Comparison of ENCODE assay signal across 9 cellular contexts in the genomic region with DNA sequence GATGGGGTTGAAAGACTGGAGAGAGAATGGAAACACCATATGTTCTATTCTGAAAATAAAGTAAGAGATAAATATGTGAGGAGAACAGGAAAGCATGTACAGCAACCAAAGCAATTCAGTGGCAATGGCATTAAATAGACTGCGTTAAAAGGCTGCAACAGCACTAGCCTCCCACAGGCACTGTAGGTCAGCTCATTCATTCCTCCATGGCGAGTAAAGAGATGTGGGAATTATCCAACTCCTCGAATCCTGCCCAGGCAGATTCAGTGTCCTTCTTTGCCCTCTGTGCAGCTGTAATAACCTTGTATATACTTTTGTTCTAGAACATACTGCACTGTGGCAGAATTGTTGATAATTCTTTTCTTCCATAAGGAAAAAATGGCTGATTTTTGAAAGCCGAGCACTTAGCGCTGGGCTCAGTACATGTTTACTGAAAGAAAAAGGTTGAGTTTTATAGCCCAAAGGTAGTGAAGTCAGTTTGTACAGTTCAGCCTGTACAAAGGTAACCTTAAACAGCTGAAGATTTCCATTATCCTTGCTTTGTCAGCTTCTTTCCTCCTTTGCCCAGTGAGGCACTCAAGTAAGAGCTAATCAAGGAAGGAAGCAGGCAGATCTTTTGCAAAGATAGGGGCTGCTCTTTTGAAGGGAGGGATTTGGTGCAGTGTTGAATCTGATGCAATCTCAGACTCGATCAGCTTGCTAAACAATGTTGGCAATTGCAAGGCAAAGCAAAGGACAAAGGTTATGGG. TPM values are rescaled to one million over a fixed set of nuclear protein-coding genes. Genes with fewer than 3 reads are reported as not detected.
A peak's percentile ranks its signal among the peaks of the same experiment; 100 is the strongest.
DNase-seq lines count a peak whose midpoint lies in the region; ATAC-seq, FAIRE-seq and TF ChIP-seq lines count a peak whose summit lies in the region.
"Had no signal": no experiment of that assay in that cellular context is flagged by ENCODE, and none has a peak within 500 bp of the region (broad histone marks: within the 10 kb centered on the region; RNA-seq: fewer than 3 reads in every experiment).

No MANE protein-coding gene starts in this region.

- POLR2A ChIA-PET in A673 (lab: Charles Lee; ENCODE audit: low non-redundant PET) = no interaction called here
- POLR2A ChIA-PET in IMR-90 (lab: Charles Lee; ENCODE audit: unreplicated experiment) = interaction anchor here (0.5 kb wide), 1 partner anchor 25 kb away, joined by 3 read pairs; no protein-coding TSS in a partner anchor

- H4K8ac ChIP-seq in IMR-90 (ENCODE audit: low read depth in 2 of 2, low read length in 2 of 2) = peak overlapping the region in 1 of 2 experiments; percentile 68; a peak in 2 of 4 replicates

- peaks cover 80% of the 10 kb centered on the region for H3K79me2 ChIP-seq in keratinocyte (ENCODE audit: control insufficient read depth, insufficient read depth, low read length)

- H3K9me1 ChIP-seq in IMR-90 (ENCODE audit: insufficient read depth, low read length) (peaks cover 19% of the 10 kb centered on the region), keratinocyte (ENCODE audit: control insufficient read depth, extremely low read depth, insufficient read depth, low read length) (no peaks in the 10 kb centered on the region)

- H3K9me3 ChIP-seq in A673 (ENCODE audit: low read depth, low read length, poor library complexity, severe bottlenecking) (no peaks in the 10 kb centered on the region), IMR-90 (ENCODE audit: control insufficient read depth, insufficient read depth, low read length) (no peaks in the 10 kb centered on the region), keratinocyte (ENCODE audit: control insufficient read depth, low read depth, low read length) (no peaks in the 10 kb centered on the region), BE2C (no peaks in the 10 kb centered on the region)

- peak overlapping the region; percentile 74 for H4K5ac ChIP-seq in IMR-90 (ENCODE audit: low read depth, low read length)

- no peak for FAIRE-seq in keratinocyte (lab: Jason Lieb, UNC)

- TF ChIP-seq CTCF in A673 (conservative IDR thresholded peaks at IDR 0.05; ENCODE audit: low read depth, low read length) = no peak
- no peak for TF ChIP-seq CTCF in IMR-90 (conservative IDR thresholded peaks at IDR 0.05; ENCODE audit: low read depth, low read length)
- TF ChIP-seq CTCF in keratinocyte (optimal IDR thresholded peaks at IDR 0.05 in 1 of 3, IDR thresholded peaks at IDR 0.05 in 1 of 3, conservative IDR thresholded peaks at IDR 0.05 in 1 of 3; ENCODE audit: extremely low read depth in 1 of 3, insufficient read depth in 2 of 3, low read length in 3 of 3) = no peak
- TF ChIP-seq CTCF in BE2C (IDR thresholded peaks at IDR 0.05; ENCODE audit: low read depth, low read length) = no peak

- H2AK9ac ChIP-seq in IMR-90 (replicated peaks; ENCODE audit: low read depth, low read length, poor library complexity) = peak overlapping the region; percentile 28

- peak overlapping the region; percentile 74 for H3K14ac ChIP-seq in IMR-90 (replicated peaks; ENCODE audit: low read depth, low read length)

- H3K23ac ChIP-seq in IMR-90 (ENCODE audit: low read depth, low read length) = peak overlapping the region; percentile 92

- BruUV-seq in A673 (replicated peaks; lab: Mats Ljungman, UMichigan) (no TSS peak), IMR-90 (replicated peaks; lab: Mats Ljungman, UMichigan) (no TSS peak)

- no peaks in the 10 kb centered on the region for H3K36me3 ChIP-seq in A673 (ENCODE audit: insufficient read depth, low read length, poor library complexity, severe bottlenecking)
- no peaks in the 10 kb centered on the region for H3K36me3 ChIP-seq in IMR-90 (ENCODE audit: control insufficient read depth, insufficient read depth, low read length)
- peaks cover 0 to 3% of the 10 kb centered on the region in 2 experiments for H3K36me3 ChIP-seq in keratinocyte (ENCODE audit: control insufficient read depth in 2 of 2, extremely low read depth in 1 of 2, insufficient read depth in 2 of 2, low read length in 2 of 2)
- no peaks in the 10 kb centered on the region; the same call in 1 of the 2 replicates for H3K36me3 ChIP-seq in BE2C

- H3K4me1 ChIP-seq in A673 (ENCODE audit: insufficient read depth, low read length, poor library complexity, severe bottlenecking) = peaks cover 67% of the 10 kb centered on the region
- peaks cover 10% of the 10 kb centered on the region for H3K4me1 ChIP-seq in IMR-90 (ENCODE audit: control insufficient read depth, insufficient read depth, low read length)
- H3K4me1 ChIP-seq in keratinocyte (ENCODE audit: control insufficient read depth, extremely low read depth, insufficient read depth, low read length) = peaks cover 11% of the 10 kb centered on the region
- peaks cover 7% of the 10 kb centered on the region for H3K4me1 ChIP-seq in BE2C

- no peak; the same call in 1 of the 2 replicates for TF ChIP-seq RAD21 in IMR-90 (IDR thresholded peaks at IDR 0.05; ENCODE audit: low read length)

- in situ Hi-C loops in IMR-90 (cut with MboI; ENCODE audit: low sequenced_read_pairs) = no loop called here

- peak overlapping the region; percentile 13; the same call in 1 of the 2 replicates for H3K56ac ChIP-seq in IMR-90 (ENCODE audit: extremely low read depth, insufficient read depth, low read length)

- H3K4ac ChIP-seq in IMR-90 (ENCODE audit: low read depth, low read length) = peak overlapping the region; percentile 84

- no peak overlapping the region for H2AFZ ChIP-seq in IMR-90 (replicated peaks; ENCODE audit: low read length, poor library complexity)
- H2AFZ ChIP-seq in keratinocyte (ENCODE audit: control insufficient read depth, low read length) = no peak overlapping the region

- CTCF ChIA-PET in A673 (lab: Charles Lee) (no interaction called here), IMR-90 (lab: Yijun Ruan, JAX) (interaction anchor here (0.6 to 1.7 kb wide), 5 partner anchors 9 to 153 kb away, joined by 3 to 7 read pairs (median 3); no protein-coding TSS in a partner anchor)

- intact Hi-C loops in A673 (cut with micrococcal nuclease; ENCODE audit: unreplicated experiment) (loop anchor here (2.0 kb wide), 1 partner anchor 43 kb away; a partner anchor contains a TSS), IMR-90 (cut with micrococcal nuclease) (no loop called here)

- H3K18ac ChIP-seq in IMR-90 (ENCODE audit: low read depth, low read length) = peak overlapping the region; percentile 84

- ATAC-seq in IMR-90 (ENCODE audit: low read depth) (peak; percentile 89), HG03520 (IDR thresholded peaks at IDR 0.05; ENCODE audit: unreplicated experiment) (no peak), GM19351 (IDR thresholded peaks at IDR 0.05; ENCODE audit: unreplicated experiment) (no peak)

- peak overlapping the region; percentile 89 for H2BK120ac ChIP-seq in IMR-90 (ENCODE audit: low read depth, low read length)

- DNase-seq in A673 (ENCODE audit: low spot score) (peak; percentile 79), IMR-90 (peak; percentile 84), astrocyte of the hippocampus (ENCODE audit: low read depth, low spot score) (peak; percentile 18), keratinocyte (ENCODE audit: low read depth, low spot score) (no peak), BE2C (no peak)
- DNase-seq in stimulated activated CD4-positive, alpha-beta T cell treated with anti-CD3 and anti-CD28 coated beads, Interleukin-2, amount 100 ng/mL, for 24 hours = no peak
- DNase-seq: activated B cell treated with CpG ODN at 0.5 μM for 24 hours had no signal

- WGBS in IMR-90 (ENCODE audit: extremely low coverage in 2 of 2, insufficient read length in 1 of 2), 2 experiments = 60% methylated on average over 1 of the region's 6 CpGs; no CpG with 5 or more reads in 1 of the 2 experiments

- H3K27me3 ChIP-seq in A673 (replicated peaks; ENCODE audit: insufficient read depth, low read depth, low read length, poor library complexity) = no peaks in the 10 kb centered on the region
- no peaks in the 10 kb centered on the region for H3K27me3 ChIP-seq in IMR-90 (ENCODE audit: control insufficient read depth, insufficient read depth, low read length)
- no peaks in the 10 kb centered on the region for H3K27me3 ChIP-seq in keratinocyte (ENCODE audit: control insufficient read depth, extremely low read depth, insufficient read depth, low read length)
- H3K27me3 ChIP-seq in BE2C = no peaks in the 10 kb centered on the region

- H2BK5ac ChIP-seq in IMR-90 (ENCODE audit: low read depth, low read length, poor library complexity, severe bottlenecking) = peak overlapping the region; percentile 77

- H3K27ac ChIP-seq in A673 (ENCODE audit: low read depth, low read length, poor library complexity, severe bottlenecking) = peak overlapping the region; percentile 73
- H3K27ac ChIP-seq in IMR-90 (ENCODE audit: insufficient read depth, low read length) = peak overlapping the region; percentile 70; the same call in 1 of the 2 replicates
- H3K27ac ChIP-seq in keratinocyte (ENCODE audit: control insufficient read depth, insufficient read depth, low read length) = no peak overlapping the region

- peak overlapping the region; percentile 28; the same call in 1 of the 2 replicates for H3K9ac ChIP-seq in IMR-90 (ENCODE audit: low read depth, low read length)
- no peak overlapping the region for H3K9ac ChIP-seq in keratinocyte (ENCODE audit: control insufficient read depth, extremely low read depth, insufficient read depth, low read length)

- H4K91ac ChIP-seq in IMR-90 (ENCODE audit: insufficient read depth, low read depth, low read length) = peak overlapping the region; percentile 64

- no peaks in the 10 kb centered on the region; the same call in 1 of the 2 replicates for H4K20me1 ChIP-seq in IMR-90 (ENCODE audit: insufficient read depth, low read length)
- H4K20me1 ChIP-seq in keratinocyte (ENCODE audit: control insufficient read depth, extremely low read depth, insufficient read depth, low read length) = no peaks in the 10 kb centered on the region

- H3K4me3 ChIP-seq in A673 (ENCODE audit: low read depth, low read length, poor library complexity, severe bottlenecking) (no peak overlapping the region), IMR-90 (ENCODE audit: insufficient read depth, low read depth, low read length) (no peak overlapping the region), keratinocyte (ENCODE audit: control insufficient read depth in 2 of 3, extremely low read depth in 1 of 3, insufficient read depth in 2 of 3, low read depth in 1 of 3, low read length in 3 of 3) (no peak overlapping the region), BE2C (ENCODE audit: low read depth, low read length) (no peak overlapping the region)

- peak overlapping the region; percentile 55 for H2BK20ac ChIP-seq in IMR-90 (ENCODE audit: low read depth, low read length)

- peak overlapping the region; percentile 37; the same call in 1 of the 3 replicates for H2BK15ac ChIP-seq in IMR-90 (ENCODE audit: low read depth, low read length)

- H3K79me1 ChIP-seq in IMR-90 (ENCODE audit: low read depth in 1 of 2, low read length in 2 of 2) = peaks cover 40 to 73% of the 10 kb centered on the region in 2 experiments

- TF ChIP-seq POLR2A in IMR-90 (IDR thresholded peaks at IDR 0.05; ENCODE audit: low read depth, low read length) = no peak

- H2AK5ac ChIP-seq in IMR-90 (ENCODE audit: low read depth, low read length) = peak overlapping the region; percentile 32; the same call in 1 of the 2 replicates

- dilution Hi-C loops in IMR-90 (cut with HindIII; ENCODE audit: low sequenced_read_pairs, unreplicated experiment) = no loop called here
- dilution Hi-C loops in keratinocyte (cut with MboI; ENCODE audit: extremely low pct_ligation_motif_present, low sequenced_read_pairs) = no loop called here

- peak overlapping the region; percentile 57 for H3K4me2 ChIP-seq in IMR-90 (ENCODE audit: low read depth, low read length)
- H3K4me2 ChIP-seq in keratinocyte (ENCODE audit: control insufficient read depth, extremely low read depth, insufficient read depth, low read depth, low read length) = peak overlapping the region; percentile 4

RNA-seq across cellular contexts. Expression of a gene that starts 44.0 kb away (rescaled TPM):
- total RNA-seq in A673 (2021) (59.3 TPM in 2 replicates), IMR-90 (2012; rRNA removed) (41.0 and 46.7 TPM in 2 replicates)
- polyA plus RNA-seq in IMR-90 (2012; rRNA removed) (18.1 and 21.6 TPM in 2 replicates), keratinocyte (55.4 to 64.3 TPM (median 62.4 TPM) in 3 replicates)
- 6.1 and 6.7 TPM in 2 replicates for polyA plus RNA-seq in IMR-90 (2012; cell fraction: cytosol; rRNA removed)
- 2.8 and 17.3 TPM in 2 replicates for polyA plus RNA-seq in IMR-90 (2012; cell fraction: nucleus; rRNA removed; ENCODE audit: low replicate concordance)
- 8.8 TPM for polyA plus RNA-seq in keratinocyte (2011; ENCODE audit: low read depth)
- polyA plus RNA-seq in keratinocyte (2011; cell fraction: cytosol; rRNA removed) = 33.1 and 59.0 TPM in 2 replicates
- polyA plus RNA-seq in keratinocyte (2011; cell fraction: nucleus; rRNA removed) = 74.5 and 85.6 TPM in 2 replicates
- 21.3 and 51.0 TPM in 2 replicates for polyA plus RNA-seq in keratinocyte (2012; ENCODE audit: low replicate concordance)
- polyA minus RNA-seq in keratinocyte = 35.5 to 110 TPM (median 88.7 TPM) in 3 replicates
- polyA minus RNA-seq in keratinocyte (2011; cell fraction: cytosol; rRNA and poly(A)+ RNA removed) = 62.7 TPM
- 108 and 195 TPM in 2 replicates for polyA minus RNA-seq in keratinocyte (2011; cell fraction: nucleus; rRNA and poly(A)+ RNA removed)
- polyA plus RNA-seq in BE2C (2012; ENCODE audit: insufficient read depth, insufficient read length, low read depth) = 46.2 TPM

Comparison
In these comparisons a context has a peak if more than half of its experiments do, and no peak if none do; other contexts are left out.
1. DNase-seq: peak in A673 (single experiment), IMR-90 (single experiment) and astrocyte of the hippocampus (single experiment); none in keratinocyte (single experiment), stimulated activated CD4-positive, alpha-beta T cell treated with anti-CD3 and anti-CD28 coated beads, Interleukin-2, amount 100 ng/mL, for 24 hours (0 of 2) and BE2C (single experiment).